ENCODE assay signal across 8 cellular contexts in the genomic region with DNA sequence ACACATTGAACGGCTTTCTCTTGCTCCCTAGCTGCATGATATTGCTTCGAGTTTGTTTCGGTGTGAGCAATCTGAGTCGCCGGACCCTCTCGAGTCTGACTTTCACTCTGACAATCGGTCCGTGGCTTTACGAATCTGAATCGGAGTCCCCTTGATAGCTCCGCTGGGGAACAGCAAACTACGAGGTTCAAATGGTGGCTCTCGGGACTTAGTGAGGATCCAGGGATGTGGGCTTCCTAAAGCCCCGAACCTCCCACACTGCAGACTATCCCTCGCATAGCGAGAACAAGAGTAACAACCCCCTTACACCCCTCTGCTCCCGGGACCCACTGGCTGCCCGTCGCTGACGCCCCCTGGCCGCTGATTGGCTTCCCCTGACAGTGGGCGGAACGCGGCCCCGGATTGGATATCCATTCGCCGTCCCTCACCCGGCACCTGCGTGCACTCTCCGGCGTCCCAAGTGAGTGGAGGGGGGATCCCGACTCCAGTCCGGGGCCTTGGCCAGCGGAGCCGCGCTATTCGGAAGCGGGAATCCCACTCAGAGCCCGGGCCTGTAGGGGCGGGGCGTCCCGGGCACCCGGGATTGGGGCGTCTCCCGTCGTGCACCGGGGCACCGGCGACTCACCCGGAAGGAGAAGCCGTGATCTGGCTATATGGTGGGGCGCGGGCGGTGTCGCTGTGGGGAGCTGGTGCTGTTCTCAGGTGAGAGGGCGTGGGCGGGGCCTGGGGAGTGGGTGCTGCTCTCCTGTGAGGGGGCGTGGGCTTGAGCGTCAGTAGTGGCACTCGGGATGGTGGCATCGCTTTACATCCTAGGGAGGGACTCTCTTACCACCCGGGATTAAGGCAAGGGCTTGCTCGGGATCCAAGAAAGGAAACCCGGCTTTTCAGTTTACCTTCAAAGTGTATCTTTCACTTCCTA.
DNase-seq lines count a peak whose midpoint lies in the region; ATAC-seq lines count a peak whose summit lies in the region.

A gene with protein sequence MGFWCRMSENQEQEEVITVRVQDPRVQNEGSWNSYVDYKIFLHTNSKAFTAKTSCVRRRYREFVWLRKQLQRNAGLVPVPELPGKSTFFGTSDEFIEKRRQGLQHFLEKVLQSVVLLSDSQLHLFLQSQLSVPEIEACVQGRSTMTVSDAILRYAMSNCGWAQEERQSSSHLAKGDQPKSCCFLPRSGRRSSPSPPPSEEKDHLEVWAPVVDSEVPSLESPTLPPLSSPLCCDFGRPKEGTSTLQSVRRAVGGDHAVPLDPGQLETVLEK (plus strand): TSS at position 630 of the 919 bp plus-strand sequence. CDS start 4,278 bp downstream, outside the sequence.

- ATAC-seq in GM19025 (IDR thresholded peaks at IDR 0.05; ENCODE audit: low read depth, unreplicated experiment) = peak; percentile 73
- ATAC-seq in HG03280 (IDR thresholded peaks at IDR 0.05; ENCODE audit: unreplicated experiment) = peak; percentile 77

- peak within 1 kb of the TSS; percentile 95 for H3K27ac ChIP-seq in caudate nucleus (ENCODE audit: low read depth, low read length)

- DNase-seq in AG20443 (ENCODE audit: low spot score) = peak; percentile 92
- DNase-seq in NCI-H345 treated with DMSO at 0.1 percent for 48 hours (lab: John Stamatoyannopoulos, UW; ENCODE audit: unreplicated experiment) = peak; percentile 88
- peak; percentile 85 to 88 (median 86) for DNase-seq in activated CD4-positive, CD25-positive, alpha-beta regulatory T cell (lab: John Stamatoyannopoulos, UW)
- peak; percentile 65 to 100 (median 93) for DNase-seq in caudate nucleus (lab: John Stamatoyannopoulos, UW)
- DNase-seq in iris pigment epithelial cell (ENCODE audit: low read depth) = peak; percentile 79
- peak; percentile 84 to 90 (median 84) for DNase-seq in stimulated activated CD4-positive, alpha-beta T cell treated with anti-CD3 and anti-CD28 coated beads, Interleukin-12 subunit alpha, Interleukin-12 subunit beta, amount 100 ng/mL, for 48 hours (ENCODE audit: low read depth in 2 of 3, low spot score in 1 of 3)

Comparison
In these comparisons a context has a peak if more than half of its experiments do, and no peak if none do; other contexts are left out.
1. Peak in every context shown above with its lines: DNase-seq, ATAC-seq and H3K27ac ChIP-seq.